16 cellular contexts compared by ENCODE assay signal in the genomic region with DNA sequence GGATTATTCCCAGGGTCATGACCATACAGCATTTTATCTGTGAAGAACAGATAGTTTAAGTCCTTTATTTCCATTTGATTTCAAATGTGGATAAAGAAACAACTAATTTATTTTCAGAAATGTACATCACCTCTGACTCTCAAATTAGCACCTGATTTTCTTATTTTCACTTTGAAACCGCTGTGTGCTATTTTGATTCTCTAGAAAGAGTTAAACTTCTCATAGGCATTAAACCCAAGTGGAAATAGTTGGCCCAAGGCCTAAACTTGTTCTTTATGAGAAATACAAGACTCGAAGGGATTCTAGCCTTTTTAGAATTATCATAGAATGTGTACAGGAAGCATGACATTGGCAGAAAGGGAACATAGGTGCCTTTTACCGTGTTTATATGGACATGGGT.
"Had no signal": no experiment of that assay in that cellular context is flagged by ENCODE, and none has a peak within 500 bp of the region (broad histone marks: within the 10 kb centered on the region; RNA-seq: fewer than 3 reads in every experiment).

No MANE protein-coding gene starts in this region.

- H2AFZ ChIP-seq: parathyroid adenoma had no signal

- H3K9ac ChIP-seq: parathyroid adenoma had no signal

- H3K36me3 ChIP-seq: gastrocnemius medialis, right lobe of liver, thoracic aorta had no signal

- H3K27ac ChIP-seq: gastrocnemius medialis, parathyroid adenoma, right lobe of liver had no signal

- H3K27me3 ChIP-seq: gastrocnemius medialis, right lobe of liver had no signal

- H3K9me3 ChIP-seq: gastrocnemius medialis, right lobe of liver, thoracic aorta had no signal

- H3K4me3 ChIP-seq: gastrocnemius medialis, lung, right lobe of liver, thoracic aorta had no signal

- ATAC-seq: gastrocnemius medialis; left lobe of liver; natural killer cell; right lobe of liver; stimulated activated memory B cell treated with anti-CD40 and anti-IgM and Interleukin-4, amounts not matched to agents 10 μg/mL and 1 μg/mL and 100 μg/mL, for 72 hours had no signal

- H3K4me1 ChIP-seq: gastrocnemius medialis, parathyroid adenoma, right lobe of liver had no signal

- DNase-seq: activated CD4-positive, alpha-beta T cell treated with anti-CD3 and anti-CD28 coated beads, Interleukin-2, amount 10 ng/mL, durations not matched to agents 7 days and 5 days; activated CD8-positive, alpha-beta memory T cell treated with anti-CD3 and anti-CD28 coated beads, Interleukin-2, amount 50 U/mL, for 4 hours; activated gamma-delta T cell treated with Interleukin-2 at 50 U/mL for 16 hours; activated T-cell treated with anti-CD3 and anti-CD28 coated beads, Interleukin-2, amount 50 U/mL, for 48 hours; effector CD4-positive, alpha-beta T cell; gastrocnemius medialis; head of caudate nucleus; kidney; natural killer cell; right lobe of liver; stimulated activated CD4-positive, alpha-beta T cell treated with anti-CD3 and anti-CD28 coated beads, Interleukin-4, amount 100 ng/mL, for 24 hours had no signal

- FAIRE-seq: kidney had no signal

- H3K79me2 ChIP-seq: parathyroid adenoma had no signal
